17 cellular contexts compared by ENCODE assay signal in the genomic region with DNA sequence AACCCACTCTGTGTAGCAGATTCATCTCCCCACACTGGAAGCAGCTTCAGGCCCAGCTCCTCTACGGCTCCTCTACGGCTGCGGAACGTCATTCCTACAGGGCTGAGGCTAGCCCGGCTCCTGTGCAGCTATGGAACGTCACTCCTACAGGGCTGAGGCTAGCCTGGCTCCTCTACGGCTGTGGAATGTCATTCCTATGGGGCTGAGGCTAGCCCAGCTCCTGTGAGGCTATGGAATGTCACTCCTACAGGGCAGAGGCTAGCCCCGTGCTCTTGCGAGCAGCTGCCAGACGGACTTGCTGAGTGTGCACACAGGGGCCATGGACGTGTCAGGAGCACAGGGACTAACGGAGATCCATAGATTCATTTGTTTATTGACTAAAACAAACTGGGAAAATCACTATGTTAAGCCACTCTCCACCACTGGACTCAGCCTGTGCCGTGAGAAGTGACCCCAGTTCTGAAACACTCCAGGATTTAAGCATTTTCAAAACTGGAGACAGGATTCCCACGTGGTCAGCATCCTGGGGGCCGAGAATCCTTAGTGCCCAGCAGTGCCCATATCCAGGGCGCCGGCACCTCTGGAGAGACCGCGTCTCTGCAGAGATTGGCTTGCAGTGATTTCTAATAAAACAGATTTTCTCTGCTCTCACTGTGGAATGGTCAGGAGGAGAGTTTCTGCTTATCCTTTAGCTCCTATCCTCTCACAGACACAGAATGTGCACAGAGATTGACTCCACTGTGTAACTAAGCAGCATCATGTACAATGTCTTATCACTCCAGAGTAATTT. TPM values are rescaled to one million over a fixed set of nuclear protein-coding genes. Genes with fewer than 3 reads are reported as not detected.
A peak's percentile ranks its signal among the peaks of the same experiment; 100 is the strongest.
DNase-seq lines count a peak whose midpoint lies in the region; ATAC-seq, FAIRE-seq and TF ChIP-seq lines count a peak whose summit lies in the region.
"Had no signal": no experiment of that assay in that cellular context is flagged by ENCODE, and none has a peak within 500 bp of the region (broad histone marks: within the 10 kb centered on the region; RNA-seq: fewer than 3 reads in every experiment).

No MANE protein-coding gene starts in this region.

- 53% methylated on average over 19 of the region's 19 CpGs for WGBS in A549 (ENCODE audit: missing lambda C conversion rate)
- 88% methylated on average over 19 of the region's 19 CpGs; no CpG with 5 or more reads in 1 of the 2 experiments for WGBS in H1 (ENCODE audit: extremely low coverage in 1 of 2, insufficient coverage in 1 of 2, insufficient read length in 1 of 2, insufficient replicate concordance in 2 of 2, low coverage in 1 of 2, low lambda C conversion rate in 2 of 2, missing lambda C conversion rate in 1 of 2), 2 experiments

- no peak overlapping the region for H3K4ac ChIP-seq in H1 (replicated peaks; ENCODE audit: insufficient read length, low read depth, low read length)

- no peak for TF ChIP-seq EP300 in A549 (IDR thresholded peaks at IDR 0.05)
- no peak for TF ChIP-seq EP300 in H1 (IDR thresholded peaks at IDR 0.05; ENCODE audit: borderline replicate concordance in 1 of 2, low read depth in 2 of 2, low read length in 2 of 2)

- H3K27ac ChIP-seq in A549 (no peak overlapping the region), H1 (ENCODE audit: low read depth, low read length) (no peak overlapping the region), breast epithelium (no peak overlapping the region)
- H3K27ac ChIP-seq: 22Rv1, BLaER1, GM23248 had no signal

- H3K9me3 ChIP-seq in A549 (no peaks in the 10 kb centered on the region), H1 (ENCODE audit: insufficient read depth in 2 of 2, low read depth in 1 of 2, low read length in 1 of 2) (no peaks in the 10 kb centered on the region), breast epithelium (no peaks in the 10 kb centered on the region)
- H3K9me3 ChIP-seq: BLaER1 had no signal

- ATAC-seq in A549: no peak
- ATAC-seq in WTC11: no peak

- H3K4me3 ChIP-seq in A549 (no peak overlapping the region), H1 (ENCODE audit: extremely low read depth in 1 of 4, insufficient read depth in 2 of 4, low read depth in 3 of 4, low read length in 4 of 4) (no peak overlapping the region), breast epithelium (no peak overlapping the region)
- H3K4me3 ChIP-seq: BLaER1, GM23248 had no signal

- H3K23me2 ChIP-seq in H1 (ENCODE audit: low read depth, low read length): peaks cover 6% of the 10 kb centered on the region; the same call in 1 of the 2 replicates

- peaks cover 15 to 84% of the 10 kb centered on the region in 2 experiments; a peak in 3 of 4 replicates for H3K79me2 ChIP-seq in H1 (ENCODE audit: control insufficient read depth in 1 of 2, insufficient read depth in 2 of 2, low read length in 2 of 2)

- H3K36me3 ChIP-seq in H1 (ENCODE audit: control insufficient read depth in 2 of 4, insufficient read depth in 4 of 4, low read length in 3 of 4) (no peaks in the 10 kb centered on the region), breast epithelium (no peaks in the 10 kb centered on the region)
- H3K36me3 ChIP-seq: BLaER1 had no signal

- intact Hi-C loops in breast epithelium (cut with DNase I; ENCODE audit: low total_unique reads): no loop called here

- POLR2A ChIA-PET in A549 (lab: Yijun Ruan, JAX) (no interaction called here), WTC11 (lab: Charles Lee) (no interaction called here), H1 (lab: Charles Lee; ENCODE audit: partially characterized antibody) (interaction anchor here (1.0 kb wide), 1 partner anchor 8 kb away, joined by 4 read pairs; no protein-coding TSS in a partner anchor)
- POLR2A ChIA-PET in activated CD4-positive, alpha-beta T cell treated with anti-CD3 and anti-CD28 coated beads, Interleukin-2, amount 10 ng/mL, durations not matched to agents 7 days and 5 days (lab: Charles Lee): no interaction called here

- H4K5ac ChIP-seq in H1 (ENCODE audit: insufficient read length, low read depth, low read length): no peak overlapping the region

- H3K36me3 Mint-ChIP-seq in WTC11: no peaks in the 10 kb centered on the region
- peaks cover 3% of the 10 kb centered on the region for H3K36me3 Mint-ChIP-seq in neural crest cell (ENCODE audit: low read depth)
- no peaks in the 10 kb centered on the region for H3K36me3 Mint-ChIP-seq in osteocyte (ENCODE audit: unreplicated experiment)
- no peaks in the 10 kb centered on the region for H3K36me3 Mint-ChIP-seq in activated CD4-positive, alpha-beta T cell treated with anti-CD3 and anti-CD28 coated beads, Interleukin-2, amount 10 ng/mL, durations not matched to agents 7 days and 5 days (ENCODE audit: low read depth)
- H3K36me3 Mint-ChIP-seq: CD8-positive, alpha-beta memory T cell had no signal

- CTCF ChIA-PET in A549 (lab: Yijun Ruan, JAX) (interaction anchor here (0.6 to 1.7 kb wide), 4 partner anchors 29 to 656 kb away, joined by 3 to 4 read pairs (median 3); no protein-coding TSS in a partner anchor), WTC11 (lab: Charles Lee) (interaction anchor here (0.9 to 2.4 kb wide), 4 partner anchors 15 to 86 kb away, joined by 3 to 5 read pairs (median 4); no protein-coding TSS in a partner anchor), H1 (lab: Charles Lee; ENCODE audit: partially characterized antibody) (interaction anchor here (0.7 to 3.5 kb wide), 7 partner anchors 10 to 131 kb away, joined by 3 to 12 read pairs (median 3); no protein-coding TSS in a partner anchor)
- CTCF ChIA-PET in activated CD4-positive, alpha-beta T cell treated with anti-CD3 and anti-CD28 coated beads, Interleukin-2, amount 10 ng/mL, durations not matched to agents 7 days and 5 days (lab: Charles Lee): no interaction called here

- TF ChIP-seq RAD21 in A549 (conservative IDR thresholded peaks at IDR 0.05 in 1 of 2, IDR thresholded peaks at IDR 0.05 in 1 of 2): no peak
- TF ChIP-seq RAD21 in H1 (IDR thresholded peaks at IDR 0.05 in 1 of 2, conservative IDR thresholded peaks at IDR 0.05 in 1 of 2; ENCODE audit: low read depth in 2 of 2, low read length in 2 of 2): no peak

- H3K4me2 ChIP-seq in A549 (no peak overlapping the region), H1 (ENCODE audit: insufficient read depth in 1 of 2, low read depth in 2 of 2, low read length in 2 of 2) (no peak overlapping the region)
- H3K4me2 ChIP-seq: BLaER1 had no signal

- H4K8ac ChIP-seq in H1 (ENCODE audit: extremely low read depth, insufficient read depth, low read length): no peak overlapping the region

- peaks cover 13% of the 10 kb centered on the region for H3K4me1 ChIP-seq in A549
- peaks cover 0 to 20% (median 12%) of the 10 kb centered on the region in 4 experiments; a peak in 6 of 7 replicates for H3K4me1 ChIP-seq in H1 (replicated peaks in 1 of 4; ENCODE audit: control insufficient read depth in 3 of 4, insufficient read depth in 4 of 4, low read length in 3 of 4)
- H3K4me1 ChIP-seq in breast epithelium: peaks cover 0 to 9% of the 10 kb centered on the region in 2 donors

- DNase-seq in A549 (ENCODE audit: low read depth in 1 of 2, low spot score in 1 of 2) (no peak), WTC11 (ENCODE audit: low spot score) (no peak), H1 (ENCODE audit: low read depth in 1 of 2, low spot score in 2 of 2) (no peak), neural crest cell (ENCODE audit: low read depth, low spot score) (no peak), midbrain (lab: John Stamatoyannopoulos, UW) (no peak), osteocyte (ENCODE audit: extremely low spot score, unreplicated experiment) (no peak), breast epithelium (ENCODE audit: low spot score in 2 of 2) (no peak)
- DNase-seq in activated CD4-positive, alpha-beta T cell treated with anti-CD3 and anti-CD28 coated beads, Interleukin-2, amount 10 ng/mL, durations not matched to agents 7 days and 5 days: no peak
- DNase-seq: AML-193; CD8-positive, alpha-beta memory T cell; DMS53; GF-D8; GM23248; H7 had no signal

- H3K9me3 Mint-ChIP-seq in WTC11 (no peaks in the 10 kb centered on the region), neural crest cell (no peaks in the 10 kb centered on the region), osteocyte (ENCODE audit: unreplicated experiment) (no peaks in the 10 kb centered on the region)
- no peaks in the 10 kb centered on the region for H3K9me3 Mint-ChIP-seq in activated CD4-positive, alpha-beta T cell treated with anti-CD3 and anti-CD28 coated beads, Interleukin-2, amount 10 ng/mL, durations not matched to agents 7 days and 5 days
- H3K9me3 Mint-ChIP-seq: IgD-negative memory B cell had no signal

- H2BK12ac ChIP-seq in H1 (ENCODE audit: low read depth, low read length): no peak overlapping the region

- H2BK5ac ChIP-seq in H1 (ENCODE audit: low read depth, low read length): no peak overlapping the region

- H2BK20ac ChIP-seq in H1 (ENCODE audit: low read length): no peak overlapping the region

- no peak overlapping the region for H3K4me3 Mint-ChIP-seq in WTC11
- peak overlapping the region; percentile 65 for H3K4me3 Mint-ChIP-seq in neural crest cell
- no peak overlapping the region for H3K4me3 Mint-ChIP-seq in osteocyte (ENCODE audit: unreplicated experiment)
- no peak overlapping the region for H3K4me3 Mint-ChIP-seq in activated CD4-positive, alpha-beta T cell treated with anti-CD3 and anti-CD28 coated beads, Interleukin-2, amount 10 ng/mL, durations not matched to agents 7 days and 5 days
- H3K4me3 Mint-ChIP-seq: CD8-positive, alpha-beta memory T cell; IgD-negative memory B cell had no signal

- H3K27me3 ChIP-seq in H1 (replicated peaks in 1 of 4; ENCODE audit: control insufficient read depth in 3 of 4, extremely low read depth in 1 of 4, insufficient read depth in 3 of 4, low read length in 3 of 4) (no peaks in the 10 kb centered on the region; a peak in 1 of 7 replicates), breast epithelium (peaks cover 4 to 97% of the 10 kb centered on the region in 2 donors)

- H3K23ac ChIP-seq in H1 (ENCODE audit: insufficient read length): no peak overlapping the region

- H4K20me1 ChIP-seq in H1 (replicated peaks in 1 of 2; ENCODE audit: control insufficient read depth in 1 of 2, insufficient read depth in 2 of 2, low read length in 2 of 2): peaks cover 12 to 35% of the 10 kb centered on the region in 2 experiments

- peaks cover 40% of the 10 kb centered on the region for H3K79me1 ChIP-seq in H1 (ENCODE audit: low read depth, low read length)

- TF ChIP-seq CTCF in A549 (IDR thresholded peaks at IDR 0.05) (no peak), WTC11 (IDR thresholded peaks at IDR 0.05) (no peak), H1 (IDR thresholded peaks at IDR 0.05; ENCODE audit: control extremely low read depth in 1 of 3, insufficient read depth in 1 of 3, low read depth in 1 of 3, low read length in 3 of 3) (no peak), neural crest cell (conservative IDR thresholded peaks at IDR 0.05) (no peak), osteocyte (IDR thresholded peaks at IDR 0.05) (no peak), breast epithelium (IDR thresholded peaks at IDR 0.05) (no peak)

- no peak overlapping the region for H2BK15ac ChIP-seq in H1 (ENCODE audit: low read length)

- H3K27ac Mint-ChIP-seq in WTC11: peak overlapping the region; percentile 90
- no peak overlapping the region for H3K27ac Mint-ChIP-seq in neural crest cell (ENCODE audit: unreplicated experiment)
- no peak overlapping the region for H3K27ac Mint-ChIP-seq in osteocyte (ENCODE audit: unreplicated experiment)
- H3K27ac Mint-ChIP-seq in activated CD4-positive, alpha-beta T cell treated with anti-CD3 and anti-CD28 coated beads, Interleukin-2, amount 10 ng/mL, durations not matched to agents 7 days and 5 days: no peak overlapping the region
- H3K27ac Mint-ChIP-seq: CD8-positive, alpha-beta memory T cell; IgD-negative memory B cell had no signal

- H3K14ac ChIP-seq in H1 (ENCODE audit: insufficient read length): no peak overlapping the region

- H3K4me1 Mint-ChIP-seq in WTC11 (peaks cover 33% of the 10 kb centered on the region), neural crest cell (peaks cover 34% of the 10 kb centered on the region), osteocyte (ENCODE audit: unreplicated experiment) (no peaks in the 10 kb centered on the region)
- no peaks in the 10 kb centered on the region for H3K4me1 Mint-ChIP-seq in activated CD4-positive, alpha-beta T cell treated with anti-CD3 and anti-CD28 coated beads, Interleukin-2, amount 10 ng/mL, durations not matched to agents 7 days and 5 days
- H3K4me1 Mint-ChIP-seq: IgD-negative memory B cell had no signal

- H3K56ac ChIP-seq in H1 (replicated peaks; ENCODE audit: insufficient read length, low read depth, low read length): no peak overlapping the region

- H3K27me3 Mint-ChIP-seq in WTC11 (ENCODE audit: low read depth): no peaks in the 10 kb centered on the region
- H3K27me3 Mint-ChIP-seq in neural crest cell (ENCODE audit: low read depth): no peaks in the 10 kb centered on the region
- peaks cover 42% of the 10 kb centered on the region for H3K27me3 Mint-ChIP-seq in osteocyte (ENCODE audit: unreplicated experiment)
- H3K27me3 Mint-ChIP-seq in activated CD4-positive, alpha-beta T cell treated with anti-CD3 and anti-CD28 coated beads, Interleukin-2, amount 10 ng/mL, durations not matched to agents 7 days and 5 days: peaks cover 5% of the 10 kb centered on the region

- H3K9ac ChIP-seq in H1 (replicated peaks in 1 of 4; ENCODE audit: extremely low read depth in 1 of 4, low read depth in 3 of 4, low read length in 3 of 4): no peak overlapping the region
- H3K9ac ChIP-seq: BLaER1, GM23248 had no signal

- TF ChIP-seq POLR2A in A549 (IDR thresholded peaks at IDR 0.05; ENCODE audit: low read length) (no peak), H1 (IDR thresholded peaks at IDR 0.05; ENCODE audit: control extremely low read depth in 1 of 2, low read depth in 2 of 2, low read length in 2 of 2) (no peak), breast epithelium (IDR thresholded peaks at IDR 0.05) (no peak)

- no peak overlapping the region for H2AFZ ChIP-seq in H1 (ENCODE audit: low read length)
- H2AFZ ChIP-seq: GM23248 had no signal

- no peak overlapping the region for H3K18ac ChIP-seq in H1 (ENCODE audit: extremely low read depth, low read length)

- H2BK120ac ChIP-seq in H1 (replicated peaks; ENCODE audit: low read depth, low read length): no peak overlapping the region

- no peak for FAIRE-seq in A549 (lab: Jason Lieb, UNC)
- no peak for FAIRE-seq in H1 (lab: Jason Lieb, UNC)

- no peak overlapping the region for H2AK5ac ChIP-seq in H1 (ENCODE audit: low read depth, low read length)

- H4K91ac ChIP-seq in H1 (replicated peaks; ENCODE audit: insufficient read length, low read length): no peak overlapping the region

RNA-seq across cellular contexts. Expression of gene KCNQ2, which starts 5.0 kb away (rescaled TPM):
- polyA plus RNA-seq in A549 (2011; rRNA removed) (0.14 and 0.32 TPM in 2 replicates), A549 (2017; fragmentation: RNase III; extraction: RNeasy Plus Mini Kit Qiagen cat#74134 plus additional on column Dnase treatment) (0.15 to 0.38 TPM (median 0.36 TPM) in 3 replicates), H1 (2011; rRNA removed) (243 and 277 TPM in 2 replicates)
- polyA plus RNA-seq in A549 (2012; cell fraction: cytosol; rRNA removed): 1.1 and 1.2 TPM in 2 replicates
- polyA plus RNA-seq in A549 (2012; cell fraction: nucleus; rRNA removed): 0.91 and 1.3 TPM in 2 replicates
- not detected in 2 replicates for polyA minus RNA-seq in A549 (2011; rRNA and poly(A)+ RNA removed)
- total RNA-seq in WTC11 (2021) (99.8 to 112 TPM (median 108 TPM) in 3 replicates), neural crest cell (143 and 157 TPM in 2 replicates), osteocyte (not detected in 2 replicates), breast epithelium (not detected)
- total RNA-seq in H1 (2021; fragmentation: NEBNext Ultra II Directional; extraction: Animal tissue kit (Norgen Biotek cat#: 25700)): 82.6 and 88.6 TPM in 2 replicates
- polyA plus RNA-seq in H1 (2011; cell fraction: cytosol; rRNA removed): 174 TPM
- polyA plus RNA-seq in H1 (2011; cell fraction: nucleus; rRNA removed): 206 TPM
- 41.9 to 107 TPM (median 94.0 TPM) in 4 replicates for polyA plus RNA-seq in H1 (2012, experiment 1 of 2)
- polyA plus RNA-seq in H1 (2012, experiment 2 of 2): 88.7 TPM
- 72.4 TPM for polyA plus RNA-seq in H1 (2013, experiment 1 of 2)
- polyA plus RNA-seq in H1 (2013, experiment 2 of 2): 73.2 TPM
- 40.5 and 42.0 TPM in 2 replicates for polyA minus RNA-seq in H1 (2011; rRNA and poly(A)+ RNA removed)
- polyA minus RNA-seq in H1 (2011; cell fraction: cytosol; rRNA and poly(A)+ RNA removed): 39.6 TPM
- polyA minus RNA-seq in H1 (2011; cell fraction: nucleus; rRNA and poly(A)+ RNA removed): 33.1 TPM
- total RNA-seq in activated CD4-positive, alpha-beta T cell treated with anti-CD3 and anti-CD28 coated beads, Interleukin-2, amount 10 ng/mL, durations not matched to agents 7 days and 5 days: under 1 TPM; 0.10 to 0.12 TPM
- total RNA-seq: CD8-positive, alpha-beta memory T cell; GM23248 had no signal
- polyA plus RNA-seq: CD8-positive, alpha-beta memory T cell had no signal

RNA-seq across cellular contexts. Expression of gene EEF1A2, which starts 31.4 kb away (rescaled TPM):
- polyA plus RNA-seq in A549 (2011; rRNA removed): 16.3 and 17.4 TPM in 2 replicates
- polyA plus RNA-seq in A549 (2012; cell fraction: cytosol; rRNA removed): 34.8 and 42.6 TPM in 2 replicates
- polyA plus RNA-seq in A549 (2012; cell fraction: nucleus; rRNA removed): 54.0 and 82.0 TPM in 2 replicates
- polyA plus RNA-seq in A549 (2017; fragmentation: RNase III; extraction: RNeasy Plus Mini Kit Qiagen cat#74134 plus additional on column Dnase treatment): 128 to 141 TPM (median 129 TPM) in 3 replicates
- 17.8 and 30.8 TPM in 2 replicates for polyA minus RNA-seq in A549 (2011; rRNA and poly(A)+ RNA removed)
- 26.0 to 35.7 TPM (median 34.9 TPM) in 3 replicates for total RNA-seq in WTC11 (2021)
- 25.8 and 27.9 TPM in 2 replicates for total RNA-seq in H1 (2021; fragmentation: NEBNext Ultra II Directional; extraction: Animal tissue kit (Norgen Biotek cat#: 25700))
- polyA plus RNA-seq in H1 (2011; rRNA removed): 7.4 and 17.5 TPM in 2 replicates
- 15.5 TPM for polyA plus RNA-seq in H1 (2011; cell fraction: cytosol; rRNA removed)
- polyA plus RNA-seq in H1 (2011; cell fraction: nucleus; rRNA removed): 33.5 TPM
- polyA plus RNA-seq in H1 (2012, experiment 1 of 2): 25.2 to 45.3 TPM (median 39.3 TPM) in 4 replicates
- 22.6 TPM for polyA plus RNA-seq in H1 (2012, experiment 2 of 2)
- 26.8 TPM for polyA plus RNA-seq in H1 (2013, experiment 1 of 2)
- polyA plus RNA-seq in H1 (2013, experiment 2 of 2): 25.5 TPM
- polyA minus RNA-seq in H1 (2011; rRNA and poly(A)+ RNA removed): 6.0 and 11.9 TPM in 2 replicates
- 20.6 TPM for polyA minus RNA-seq in H1 (2011; cell fraction: cytosol; rRNA and poly(A)+ RNA removed)
- 13.6 TPM for polyA minus RNA-seq in H1 (2011; cell fraction: nucleus; rRNA and poly(A)+ RNA removed)
- total RNA-seq in neural crest cell: 4.5 and 4.6 TPM in 2 replicates
- 0.56 and 0.68 TPM in 2 replicates for total RNA-seq in osteocyte
- total RNA-seq in activated CD4-positive, alpha-beta T cell treated with anti-CD3 and anti-CD28 coated beads, Interleukin-2, amount 10 ng/mL, durations not matched to agents 7 days and 5 days: under 1 TPM; 0.12 to 0.17 TPM
- 10 to 100 TPM in 1 of 3 donors, 1 to 10 TPM in 1, under 1 TPM in 1; 0.48 to 20.6 (median 4.8) TPM for total RNA-seq in breast epithelium
- polyA plus RNA-seq: GM23248, IgD-negative memory B cell had no signal

RNA-seq across cellular contexts. Expression of gene PPDPF, which starts 53.1 kb away (rescaled TPM):
- polyA plus RNA-seq in A549 (2011; rRNA removed) (4.6 and 7.7 TPM in 2 replicates), A549 (2017; fragmentation: RNase III; extraction: RNeasy Plus Mini Kit Qiagen cat#74134 plus additional on column Dnase treatment) (217 to 227 TPM (median 224 TPM) in 3 replicates), H1 (2011; rRNA removed) (30.5 and 49.9 TPM in 2 replicates)
- 115 and 196 TPM in 2 replicates for polyA plus RNA-seq in A549 (2012; cell fraction: cytosol; rRNA removed)
- 41.3 and 97.2 TPM in 2 replicates for polyA plus RNA-seq in A549 (2012; cell fraction: nucleus; rRNA removed)
- polyA minus RNA-seq in A549 (2011; rRNA and poly(A)+ RNA removed): 5.5 and 18.1 TPM in 2 replicates
- total RNA-seq in WTC11 (2021) (170 to 210 TPM (median 205 TPM) in 3 replicates), neural crest cell (193 and 201 TPM in 2 replicates), osteocyte (220 and 239 TPM in 2 replicates), breast epithelium (100 to 1,000 TPM in 2 of 3 donors, 10 to 100 TPM in 1; 71.8 to 151 (median 133) TPM)
- 125 and 138 TPM in 2 replicates for total RNA-seq in H1 (2021; fragmentation: NEBNext Ultra II Directional; extraction: Animal tissue kit (Norgen Biotek cat#: 25700))
- polyA plus RNA-seq in H1 (2011; cell fraction: cytosol; rRNA removed): 13.6 TPM
- 40.2 TPM for polyA plus RNA-seq in H1 (2011; cell fraction: nucleus; rRNA removed)
- polyA plus RNA-seq in H1 (2012, experiment 1 of 2): 38.8 to 127 TPM (median 112 TPM) in 4 replicates
- polyA plus RNA-seq in H1 (2012, experiment 2 of 2): 66.7 TPM
- 147 TPM for polyA plus RNA-seq in H1 (2013, experiment 1 of 2)
- 151 TPM for polyA plus RNA-seq in H1 (2013, experiment 2 of 2)
- 2.8 and 4.9 TPM in 2 replicates for polyA minus RNA-seq in H1 (2011; rRNA and poly(A)+ RNA removed)
- 109 TPM for polyA minus RNA-seq in H1 (2011; cell fraction: cytosol; rRNA and poly(A)+ RNA removed)
- polyA minus RNA-seq in H1 (2011; cell fraction: nucleus; rRNA and poly(A)+ RNA removed): 58.7 TPM
- total RNA-seq in activated CD4-positive, alpha-beta T cell treated with anti-CD3 and anti-CD28 coated beads, Interleukin-2, amount 10 ng/mL, durations not matched to agents 7 days and 5 days: 100 to 1,000 TPM; 167 to 193 TPM

Comparison
In these comparisons a context has a peak if more than half of its experiments do, and no peak if none do; other contexts are left out.
1. RNA of gene KCNQ2, which starts 5.0 kb away (total RNA-seq): 143 to 157 TPM in neural crest cell, 99.8 to 112 TPM in WTC11 and 82.6 to 88.6 TPM in H1; 0.10 to 0.12 TPM in activated CD4-positive, alpha-beta T cell treated with anti-CD3 and anti-CD28 coated beads, Interleukin-2, amount 10 ng/mL, durations not matched to agents 7 days and 5 days, not detected in osteocyte and not detected in breast epithelium; every median in the first group is over 10 times any median in the second.